ENCODE assay signal across 15 cellular contexts in the genomic region with DNA sequence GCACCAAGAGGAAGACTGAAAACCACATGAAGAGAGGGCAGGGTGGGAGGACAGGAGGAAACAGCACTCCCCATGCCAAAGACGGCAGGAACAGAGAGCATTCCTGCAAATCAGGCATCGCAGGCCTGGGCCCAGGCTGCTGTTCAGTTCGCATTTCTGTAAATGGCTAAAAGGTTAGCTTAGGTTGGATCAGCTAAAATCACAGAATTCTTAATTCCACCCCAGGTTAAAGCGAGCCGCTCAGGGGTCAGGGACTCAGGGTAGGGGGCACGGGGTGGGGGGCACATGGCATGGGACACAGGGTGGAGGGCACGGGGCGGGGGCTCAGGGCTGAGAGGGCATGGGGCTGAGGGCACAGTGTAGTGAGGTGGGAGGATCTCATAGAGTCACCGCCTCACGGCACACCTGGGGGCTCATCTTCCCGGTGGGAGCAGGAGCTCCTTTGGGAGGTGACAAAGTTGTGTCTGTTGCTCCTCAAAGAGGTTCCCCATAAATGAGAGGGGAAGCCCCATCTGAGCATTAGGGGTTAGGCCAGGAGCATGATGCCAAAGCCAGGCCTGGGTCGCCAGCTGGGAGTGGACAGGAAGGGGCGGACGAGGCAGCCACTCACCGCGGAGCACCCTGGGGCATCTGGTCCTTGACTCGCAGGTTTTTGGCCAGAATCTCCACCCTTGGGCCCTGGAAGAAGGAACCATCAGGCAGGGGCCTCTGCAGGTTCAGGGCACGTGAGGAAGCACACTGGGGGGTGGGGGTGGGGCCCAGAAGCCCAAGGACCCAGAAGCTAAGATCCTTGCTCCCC.
DNase-seq lines count a peak whose midpoint lies in the region; ATAC-seq and TF ChIP-seq lines count a peak whose summit lies in the region.
"Had no signal": no experiment of that assay in that cellular context is flagged by ENCODE, and none has a peak within 500 bp of the region (broad histone marks: within the 10 kb centered on the region; RNA-seq: fewer than 3 reads in every experiment).

No MANE protein-coding gene starts in this region.

- H2BK15ac ChIP-seq in mesenchymal stem cell (ENCODE audit: low read depth, poor library complexity, severe bottlenecking): no peak overlapping the region

- H3K79me1 ChIP-seq in mesenchymal stem cell (replicated peaks; ENCODE audit: low read length, poor library complexity, severe bottlenecking): no peaks in the 10 kb centered on the region

- CTCF ChIA-PET in naive thymus-derived CD4-positive, alpha-beta T cell (lab: Charles Lee): no interaction called here

- TF ChIP-seq CTCF in HL-60 (IDR thresholded peaks at IDR 0.05; ENCODE audit: insufficient read depth, low read length): no peak

- H3K36me3 Mint-ChIP-seq in activated naive CD8-positive, alpha-beta T cell: no peaks in the 10 kb centered on the region
- peaks cover 0 to 14% (median 0%) of the 10 kb centered on the region in 5 donors for H3K36me3 Mint-ChIP-seq in naive thymus-derived CD4-positive, alpha-beta T cell
- H3K36me3 Mint-ChIP-seq: mesothelial cell of epicardium had no signal

- H4K91ac ChIP-seq in mesenchymal stem cell (ENCODE audit: low read length): no peak overlapping the region

- peak; percentile 3 for ATAC-seq in naive thymus-derived CD4-positive, alpha-beta T cell
- ATAC-seq: activated CD8-positive, alpha-beta memory T cell treated with anti-CD3 and anti-CD28 coated beads, Interleukin-2, amount 10 ng/mL, durations not matched to agents 7 days and 5 days had no signal

- no peak overlapping the region for H2BK5ac ChIP-seq in mesenchymal stem cell (ENCODE audit: low read depth, low read length, poor library complexity, severe bottlenecking)

- DNase-seq in CD1c-positive myeloid dendritic cell (ENCODE audit: extremely low spot score): peak; percentile 3
- peak; percentile 9 to 61 for DNase-seq in HL-60 (ENCODE audit: low read depth in 1 of 2, low spot score in 1 of 2)
- no peak for DNase-seq in naive thymus-derived CD4-positive, alpha-beta T cell
- no peak for DNase-seq in mesenchymal stem cell
- DNase-seq in RPMI8226: no peak
- DNase-seq in SHP77 treated with DMSO at 0.1 percent for 48 hours (lab: John Stamatoyannopoulos, UW): no peak
- DNase-seq: activated CD8-positive, alpha-beta memory T cell treated with anti-CD3 and anti-CD28 coated beads, Interleukin-2, amount 10 ng/mL, durations not matched to agents 7 days and 5 days; erythroblast; HCEC 1CT; NCI-H1105; uterus had no signal

- H3K27me3 Mint-ChIP-seq in activated naive CD8-positive, alpha-beta T cell: no peaks in the 10 kb centered on the region
- no peaks in the 10 kb centered on the region for H3K27me3 Mint-ChIP-seq in naive thymus-derived CD4-positive, alpha-beta T cell
- H3K27me3 Mint-ChIP-seq: activated CD8-positive, alpha-beta memory T cell treated with anti-CD3 and anti-CD28 coated beads, Interleukin-2, amount 10 ng/mL, durations not matched to agents 7 days and 5 days had no signal

- H3K36me3 ChIP-seq in naive thymus-derived CD4-positive, alpha-beta T cell (ENCODE audit: control insufficient read depth in 2 of 3, insufficient read depth in 3 of 3, low read length in 3 of 3): peaks cover 0 to 19% (median 5%) of the 10 kb centered on the region in 3 experiments
- H3K36me3 ChIP-seq in mesenchymal stem cell (ENCODE audit: control insufficient read depth in 1 of 2, insufficient read depth in 2 of 2, low read depth in 1 of 2, low read length in 2 of 2): peaks cover 0 to 52% of the 10 kb centered on the region in 2 experiments
- H3K36me3 ChIP-seq: ovary, uterus had no signal

- no peak overlapping the region for H3K4ac ChIP-seq in mesenchymal stem cell (ENCODE audit: low read depth in 1 of 2, low read length in 2 of 2)

- H3K4me2 ChIP-seq in mesenchymal stem cell (ENCODE audit: low read length, poor library complexity, severe bottlenecking): no peak overlapping the region

- peak overlapping the region; percentile 85 for H3K27ac Mint-ChIP-seq in activated naive CD8-positive, alpha-beta T cell
- H3K27ac Mint-ChIP-seq in naive thymus-derived CD4-positive, alpha-beta T cell: peak overlapping the region in 8 of 9 donors; percentile 31 to 75 (median 62)
- H3K27ac Mint-ChIP-seq: activated CD8-positive, alpha-beta memory T cell treated with anti-CD3 and anti-CD28 coated beads, Interleukin-2, amount 10 ng/mL, durations not matched to agents 7 days and 5 days; mesothelial cell of epicardium had no signal

- no peak overlapping the region for H2AK5ac ChIP-seq in mesenchymal stem cell (ENCODE audit: low read length, severe bottlenecking)

- POLR2A ChIA-PET in naive thymus-derived CD4-positive, alpha-beta T cell (lab: Charles Lee): no interaction called here

- H3K14ac ChIP-seq in mesenchymal stem cell (ENCODE audit: low read length in 2 of 2): no peak overlapping the region

- no peaks in the 10 kb centered on the region for H3K9me3 Mint-ChIP-seq in activated naive CD8-positive, alpha-beta T cell (ENCODE audit: low read depth)
- H3K9me3 Mint-ChIP-seq in naive thymus-derived CD4-positive, alpha-beta T cell: no peaks in the 10 kb centered on the region
- H3K9me3 Mint-ChIP-seq: mesothelial cell of epicardium had no signal

- peak overlapping the region; percentile 47 for H3K27ac ChIP-seq in HL-60 (replicated peaks)
- H3K27ac ChIP-seq in naive thymus-derived CD4-positive, alpha-beta T cell (ENCODE audit: low read depth, low read length): peak overlapping the region; percentile 7
- no peak overlapping the region for H3K27ac ChIP-seq in mesenchymal stem cell (ENCODE audit: low read length, poor library complexity, severe bottlenecking)
- H3K27ac ChIP-seq: C4-2B, ovary, uterus had no signal

- no peak overlapping the region for H2AFZ ChIP-seq in mesenchymal stem cell (ENCODE audit: low read depth, low read length)

- no peak overlapping the region for H3K18ac ChIP-seq in mesenchymal stem cell (ENCODE audit: low read depth in 1 of 2, low read length in 2 of 2)

- 84% methylated on average over 18 of the region's 18 CpGs for WGBS in mesenchymal stem cell

- H2BK120ac ChIP-seq in mesenchymal stem cell (ENCODE audit: low read depth, low read length): no peak overlapping the region

- H3K9me3 ChIP-seq in naive thymus-derived CD4-positive, alpha-beta T cell (ENCODE audit: control insufficient read depth in 2 of 3, low read length in 3 of 3): no peaks in the 10 kb centered on the region
- no peaks in the 10 kb centered on the region for H3K9me3 ChIP-seq in mesenchymal stem cell (ENCODE audit: control insufficient read depth, low read length)
- H3K9me3 ChIP-seq: ovary, uterus had no signal

- no peak overlapping the region for H3K23ac ChIP-seq in mesenchymal stem cell (ENCODE audit: low read length in 2 of 2)

- H4K8ac ChIP-seq in mesenchymal stem cell (ENCODE audit: low read length): no peak overlapping the region

- no peak overlapping the region for H2BK12ac ChIP-seq in mesenchymal stem cell (ENCODE audit: low read length in 2 of 2)

- peak overlapping the region; percentile 28 for H3K4me3 Mint-ChIP-seq in activated naive CD8-positive, alpha-beta T cell
- peak overlapping the region; percentile 15 to 73 (median 60) for H3K4me3 Mint-ChIP-seq in naive thymus-derived CD4-positive, alpha-beta T cell
- H3K4me3 Mint-ChIP-seq: activated CD8-positive, alpha-beta memory T cell treated with anti-CD3 and anti-CD28 coated beads, Interleukin-2, amount 10 ng/mL, durations not matched to agents 7 days and 5 days; mesothelial cell of epicardium had no signal

- no peak overlapping the region for H3K9ac ChIP-seq in mesenchymal stem cell (ENCODE audit: low read length)

- H3K4me1 ChIP-seq in naive thymus-derived CD4-positive, alpha-beta T cell (ENCODE audit: control insufficient read depth in 2 of 2, insufficient read depth in 2 of 2, low read length in 2 of 2): no peaks in the 10 kb centered on the region
- H3K4me1 ChIP-seq in mesenchymal stem cell (ENCODE audit: control insufficient read depth, insufficient read depth, low read depth, low read length): peaks cover 5% of the 10 kb centered on the region
- H3K4me1 ChIP-seq: uterus had no signal

- H3K27me3 ChIP-seq in HL-60 (ENCODE audit: insufficient read depth, poor library complexity, severe bottlenecking) (no peaks in the 10 kb centered on the region), mesenchymal stem cell (ENCODE audit: control insufficient read depth in 1 of 2, insufficient read depth in 1 of 2, low read length in 2 of 2) (peaks cover 0 to 3% of the 10 kb centered on the region in 2 experiments)
- no peaks in the 10 kb centered on the region for H3K27me3 ChIP-seq in naive thymus-derived CD4-positive, alpha-beta T cell (ENCODE audit: control insufficient read depth in 2 of 2, insufficient read depth in 2 of 2, low read length in 2 of 2)
- H3K27me3 ChIP-seq: ovary, uterus had no signal

- peaks cover 9% of the 10 kb centered on the region for H3K4me1 Mint-ChIP-seq in activated naive CD8-positive, alpha-beta T cell (ENCODE audit: low read depth)
- H3K4me1 Mint-ChIP-seq in naive thymus-derived CD4-positive, alpha-beta T cell: peaks cover 9 to 21% (median 11%) of the 10 kb centered on the region in 7 donors
- H3K4me1 Mint-ChIP-seq: activated CD8-positive, alpha-beta memory T cell treated with anti-CD3 and anti-CD28 coated beads, Interleukin-2, amount 10 ng/mL, durations not matched to agents 7 days and 5 days had no signal

- H3K4me3 ChIP-seq in HL-60 (replicated peaks; ENCODE audit: insufficient read depth, low read length) (no peak overlapping the region), mesenchymal stem cell (ENCODE audit: insufficient read depth in 1 of 2, low read depth in 1 of 2, low read length in 2 of 2) (peak overlapping the region in 1 of 2 experiments; percentile 26)
- H3K4me3 ChIP-seq in naive thymus-derived CD4-positive, alpha-beta T cell (ENCODE audit: low read length): no peak overlapping the region
- H3K4me3 ChIP-seq: ovary, uterus had no signal

- intact Hi-C loops in naive thymus-derived CD4-positive, alpha-beta T cell (cut with micrococcal nuclease): loop anchor here (10.0 kb wide), 2 partner anchors 842 to 1872 kb away; a partner anchor contains a TSS

Comparison
In these comparisons a context has a peak if more than half of its experiments do, and no peak if none do; other contexts are left out.
1. DNase-seq: peak in CD1c-positive myeloid dendritic cell (single experiment) and HL-60 (2 of 2); none in naive thymus-derived CD4-positive, alpha-beta T cell (0 of 9), mesenchymal stem cell (single experiment), RPMI8226 (single experiment) and SHP77 treated with DMSO at 0.1 percent for 48 hours (single experiment).